In the genomic region with DNA sequence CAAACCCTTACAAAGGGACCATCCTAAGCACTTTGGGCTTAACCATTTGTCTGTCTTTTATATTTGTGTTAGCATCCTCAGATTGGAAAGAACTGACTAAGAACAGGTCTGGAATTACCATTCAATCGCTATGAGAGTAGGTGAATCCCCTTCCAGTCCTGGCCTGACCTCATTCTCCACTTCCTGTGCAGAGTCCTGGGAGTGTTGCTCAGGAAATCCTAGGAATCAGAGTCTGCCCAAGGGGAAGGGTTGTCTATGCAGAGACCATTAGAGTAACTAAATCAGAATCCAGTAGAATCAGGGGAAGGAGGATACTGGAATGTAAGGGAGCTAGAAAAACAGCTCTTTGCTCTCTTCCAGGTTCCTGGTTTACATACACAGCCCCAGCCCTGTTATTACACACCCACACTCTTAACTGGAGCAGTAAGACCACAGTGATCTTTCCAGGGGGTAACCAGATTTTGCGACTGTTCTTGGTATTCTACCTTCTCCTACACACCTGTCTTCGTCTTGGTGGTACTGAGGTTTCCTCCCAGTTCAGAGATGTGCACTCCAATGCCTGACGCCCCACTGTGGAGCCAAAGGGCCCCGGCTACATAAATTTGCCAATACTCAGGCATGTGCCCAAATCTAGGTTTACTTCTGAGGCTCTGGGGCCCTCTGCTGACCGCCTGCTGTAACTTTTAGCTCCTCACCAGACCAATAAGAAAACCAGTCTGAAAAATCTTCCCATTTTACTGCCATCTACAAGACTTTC, we compare ENCODE assay signal across 8 cellular contexts.
DNase-seq lines count a peak whose midpoint lies in the region; ATAC-seq and TF ChIP-seq lines count a peak whose summit lies in the region.

No MANE protein-coding gene starts in this region.

- peak overlapping the region in 1 of 2 donors; percentile 23 for H3K27ac Mint-ChIP-seq in stimulated activated naive CD8-positive, alpha-beta T cell treated with anti-CD3 and anti-CD28 coated beads, Interleukin-15, amount 100 ng/mL, for 72 hours

- H3K4me3 ChIP-seq in MG63 (no peak overlapping the region), lower lobe of right lung (no peak overlapping the region)

- peak; percentile 69 for TF ChIP-seq CTCF in lower lobe of right lung (IDR thresholded peaks at IDR 0.05)

- H3K4me3 Mint-ChIP-seq in stimulated activated naive CD8-positive, alpha-beta T cell treated with anti-CD3 and anti-CD28 coated beads, Interleukin-15, amount 100 ng/mL, for 72 hours: peak overlapping the region; percentile 11 to 42

- H3K9me3 ChIP-seq in MG63 (no peaks in the 10 kb centered on the region), lower lobe of right lung (no peaks in the 10 kb centered on the region)

- peak overlapping the region; percentile 9 for H3K27ac ChIP-seq in lower lobe of right lung

- H3K4me1 Mint-ChIP-seq in stimulated activated naive CD8-positive, alpha-beta T cell treated with anti-CD3 and anti-CD28 coated beads, Interleukin-15, amount 100 ng/mL, for 72 hours: peaks cover 84% of the 10 kb centered on the region

- H3K36me3 ChIP-seq in MG63: peaks cover 3% of the 10 kb centered on the region
- H3K36me3 ChIP-seq in lower lobe of right lung: no peaks in the 10 kb centered on the region

- H3K9me3 Mint-ChIP-seq in stimulated activated naive CD8-positive, alpha-beta T cell treated with anti-CD3 and anti-CD28 coated beads, Interleukin-15, amount 100 ng/mL, for 72 hours: no peaks in the 10 kb centered on the region

- DNase-seq in SIG-M5 treated with dmso at 0.1 percent for 504 hours (lab: John Stamatoyannopoulos, UW; ENCODE audit: unreplicated experiment): peak; percentile 79
- no peak for DNase-seq in SIG-M5 (lab: John Stamatoyannopoulos, UW)
- DNase-seq in MG63: peak; percentile 47
- peak; percentile 44 for DNase-seq in UCSD-AML1 (lab: John Stamatoyannopoulos, UW; ENCODE audit: unreplicated experiment)
- peak; percentile 77 for DNase-seq in ecto neural progenitor cell (ENCODE audit: low spot score)
- peak; percentile 68 for DNase-seq in lower lobe of right lung
- peak in 1 of 2 donors; percentile 58 for DNase-seq in stimulated activated naive CD8-positive, alpha-beta T cell treated with anti-CD3 and anti-CD28 coated beads, Interleukin-15, amount 100 ng/mL, for 72 hours

- ATAC-seq in lower lobe of right lung (peak; percentile 72 to 77), GM18858 (IDR thresholded peaks at IDR 0.05; ENCODE audit: unreplicated experiment) (no peak)
- ATAC-seq in stimulated activated naive CD8-positive, alpha-beta T cell treated with anti-CD3 and anti-CD28 coated beads, Interleukin-15, amount 100 ng/mL, for 72 hours: peak; percentile 78

- H3K27me3 ChIP-seq in MG63 (no peaks in the 10 kb centered on the region), lower lobe of right lung (ENCODE audit: low read depth) (no peaks in the 10 kb centered on the region)

- H3K27me3 Mint-ChIP-seq in stimulated activated naive CD8-positive, alpha-beta T cell treated with anti-CD3 and anti-CD28 coated beads, Interleukin-15, amount 100 ng/mL, for 72 hours: no peaks in the 10 kb centered on the region

- intact Hi-C loops in lower lobe of right lung (cut with DNase I): no loop called here

- H3K4me1 ChIP-seq in lower lobe of right lung: peaks cover 51% of the 10 kb centered on the region
